Comparison of ENCODE assay signal across 2 cellular contexts in genomic region chr12:76876696-76877229, GRCh38.
TF ChIP-seq lines count a peak whose summit lies in the region.

No MANE protein-coding gene starts in this region.

TF ChIP-seq in SK-N-SH, 30 proteins besides CTCF, POLR2A, EP300 and RAD21 (continued from another document):
- TF ChIP-seq REST (IDR thresholded peaks at IDR 0.05; ENCODE audit: low read depth, low read length) = no peak
- no peak for TF ChIP-seq USF1 (IDR thresholded peaks at IDR 0.05; ENCODE audit: borderline replicate concordance, low read depth)
- TF ChIP-seq RCOR1 (IDR thresholded peaks at IDR 0.05; ENCODE audit: low read length) = no peak
- no peak for TF ChIP-seq MEF2A (IDR thresholded peaks at IDR 0.05; ENCODE audit: borderline replicate concordance, low read depth)
- TF ChIP-seq TCF12 (IDR thresholded peaks at IDR 0.05) = no peak
- no peak for TF ChIP-seq IRF3 (IDR thresholded peaks at IDR 0.05; ENCODE audit: low read depth, low read length)
- no peak for TF ChIP-seq FOXJ3 (CRISPR knock-in tag; IDR thresholded peaks at IDR 0.05)
- no peak for TF ChIP-seq MAX (IDR thresholded peaks at IDR 0.05; ENCODE audit: low read depth)
- no peak for TF ChIP-seq NRF1 (IDR thresholded peaks at IDR 0.05; ENCODE audit: low read depth, low read length)
- TF ChIP-seq ELF1 (IDR thresholded peaks at IDR 0.05) = no peak
- TF ChIP-seq ZBTB33 (IDR thresholded peaks at IDR 0.05; ENCODE audit: borderline replicate concordance, low read depth) = no peak
- no peak for TF ChIP-seq RXRA (IDR thresholded peaks at IDR 0.05; ENCODE audit: borderline replicate concordance, low read depth)
- TF ChIP-seq MXI1 (IDR thresholded peaks at IDR 0.05; ENCODE audit: low read depth, low read length) = no peak
- no peak for TF ChIP-seq FOSL2 (IDR thresholded peaks at IDR 0.05; ENCODE audit: borderline replicate concordance, low read depth)
- no peak for TF ChIP-seq POLR2AphosphoS5 (IDR thresholded peaks at IDR 0.05; ENCODE audit: low read depth, low read length)

TF ChIP-seq in SK-N-SH treated with all-trans-retinoic acid at 6 μM for 48 hours, 23 proteins besides CTCF, POLR2A, EP300 and RAD21 (continued from another document):
- TF ChIP-seq PATZ1 (CRISPR knock-in tag; IDR thresholded peaks at IDR 0.05; ENCODE audit: borderline replicate concordance) (no peak), ZFP3 (CRISPR knock-in tag; IDR thresholded peaks at IDR 0.05) (no peak), BACH2 (CRISPR knock-in tag; IDR thresholded peaks at IDR 0.05; ENCODE audit: borderline replicate concordance) (no peak), TSHZ2 (CRISPR knock-in tag; IDR thresholded peaks at IDR 0.05) (no peak), POU6F1 (CRISPR knock-in tag; IDR thresholded peaks at IDR 0.05; ENCODE audit: borderline replicate concordance, low read depth) (no peak), ZFP30 (CRISPR knock-in tag; IDR thresholded peaks at IDR 0.05) (no peak), TCF4 (CRISPR knock-in tag; IDR thresholded peaks at IDR 0.05; ENCODE audit: borderline replicate concordance) (no peak), ZNF70 (CRISPR knock-in tag; IDR thresholded peaks at IDR 0.05) (no peak), CSRNP3 (CRISPR knock-in tag; IDR thresholded peaks at IDR 0.05) (no peak), SNAI2 (CRISPR knock-in tag; IDR thresholded peaks at IDR 0.05) (no peak)
